In the genomic region with DNA sequence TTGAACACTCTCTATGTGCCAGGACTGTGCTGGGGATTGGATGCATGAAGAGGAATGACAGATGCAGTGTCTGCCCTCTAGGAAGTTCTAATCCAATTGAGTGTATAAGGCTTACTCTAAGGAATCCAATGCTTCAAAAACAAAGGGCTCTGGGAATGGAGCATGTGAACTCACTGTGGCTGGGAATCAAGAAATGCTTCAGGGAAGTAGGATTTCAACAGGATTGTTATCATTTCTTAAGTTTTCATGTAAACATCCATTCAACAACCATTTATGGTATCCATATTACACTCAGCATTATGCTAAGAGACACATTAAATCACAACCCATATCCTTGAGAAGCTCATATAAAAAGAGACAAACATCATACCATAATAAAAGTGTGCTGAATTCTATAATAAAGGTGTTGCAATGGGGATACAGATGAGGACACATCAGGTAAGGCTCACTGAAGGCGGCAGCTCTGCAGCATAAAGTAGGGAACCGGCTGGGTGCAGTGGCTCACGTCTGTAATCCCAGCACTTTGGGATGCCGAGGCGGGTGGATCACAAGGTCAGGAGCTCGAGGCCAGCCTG, we compare ENCODE assay signal across 23 cellular contexts.
"Had no signal": no experiment of that assay in that cellular context is flagged by ENCODE, and none has a peak within 500 bp of the region (broad histone marks: within the 10 kb centered on the region; RNA-seq: fewer than 3 reads in every experiment).

No MANE protein-coding gene starts in this region.

- H3K4me1 ChIP-seq: foreskin keratinocyte, uterus had no signal

- H3K27me3 Mint-ChIP-seq: activated CD4-positive, alpha-beta T cell treated with anti-CD3 and anti-CD28 coated beads, Interleukin-2, amount 10 ng/mL, durations not matched to agents 24 days and 14 days; activated CD8-positive, alpha-beta T cell treated with anti-CD3 and anti-CD28 coated beads for 36 hours; activated naive CD4-positive, alpha-beta T cell treated with anti-CD3 and anti-CD28 coated beads, Interleukin-2, amount 50 U/mL, for 24 hours; activated T-cell treated with anti-CD3 and anti-CD28 coated beads, Interleukin-2, amount 50 U/mL, for 24 hours; dendritic cell treated with granulocyte-macrophage colony-stimulating factor and Interleukin-4, amounts not matched to agents 40 ng/mL and 50 ng/mL, for 4 days; progenitor cell of endocrine pancreas had no signal

- H3K9me3 ChIP-seq: adrenal gland, esophagus muscularis mucosa, tibial nerve, uterus had no signal

- H3K27me3 ChIP-seq: adrenal gland, esophagus muscularis mucosa, foreskin keratinocyte, tibial nerve, uterus had no signal

- DNase-seq: activated CD4-positive, alpha-beta T cell treated with anti-CD3 and anti-CD28 coated beads, Interleukin-2, amount 10 ng/mL, durations not matched to agents 24 days and 14 days; activated CD8-positive, alpha-beta T cell treated with anti-CD3 and anti-CD28 coated beads for 36 hours; activated effector memory CD4-positive, alpha-beta T cell treated with Interleukin-2 at 50 U/mL for 16 hours; activated T-cell treated with anti-CD3 and anti-CD28 coated beads, Interleukin-2, amount 50 U/mL, for 24 hours; adrenal gland; effector memory CD4-positive, alpha-beta T cell; foreskin keratinocyte; hippocampal formation; islet precursor cell; nephron progenitor cell; nucleus accumbens; stimulated activated CD4-positive, alpha-beta T cell treated with anti-CD3 and anti-CD28 coated beads, Interleukin-2, amount 100 ng/mL, for 24 hours; stimulated activated naive CD4-positive, alpha-beta T cell treated with Interleukin-2 at 50 U/mL for 16 hours; substantia nigra; uterus had no signal

- H3K4me3 Mint-ChIP-seq: activated CD4-positive, alpha-beta T cell treated with anti-CD3 and anti-CD28 coated beads, Interleukin-2, amount 10 ng/mL, durations not matched to agents 24 days and 14 days; activated CD8-positive, alpha-beta T cell treated with anti-CD3 and anti-CD28 coated beads for 36 hours; activated naive CD4-positive, alpha-beta T cell treated with anti-CD3 and anti-CD28 coated beads, Interleukin-2, amount 50 U/mL, for 24 hours; activated T-cell treated with anti-CD3 and anti-CD28 coated beads, Interleukin-2, amount 50 U/mL, for 24 hours; dendritic cell treated with granulocyte-macrophage colony-stimulating factor and Interleukin-4, amounts not matched to agents 40 ng/mL and 50 ng/mL, for 4 days; mesothelial cell of epicardium; nephron progenitor cell; T-helper 1 cell treated with Interleukin-12 subunit alpha and Interleukin-12 subunit beta and Interleukin-4 antibody, amounts not matched to agents 30 μg/mL and 1 μg/mL, for 36 hours had no signal

- H3K4me3 ChIP-seq: adrenal gland, esophagus muscularis mucosa, lung, tibial nerve, uterus had no signal

- ATAC-seq: activated CD8-positive, alpha-beta T cell treated with anti-CD3 and anti-CD28 coated beads for 36 hours; foreskin keratinocyte had no signal

- H3K9me3 Mint-ChIP-seq: activated CD4-positive, alpha-beta T cell treated with anti-CD3 and anti-CD28 coated beads, Interleukin-2, amount 10 ng/mL, durations not matched to agents 24 days and 14 days; activated CD8-positive, alpha-beta T cell treated with anti-CD3 and anti-CD28 coated beads for 36 hours; activated naive CD4-positive, alpha-beta T cell treated with anti-CD3 and anti-CD28 coated beads, Interleukin-2, amount 50 U/mL, for 24 hours; activated T-cell treated with anti-CD3 and anti-CD28 coated beads, Interleukin-2, amount 50 U/mL, for 24 hours; mesothelial cell of epicardium; T-helper 1 cell treated with Interleukin-12 subunit alpha and Interleukin-12 subunit beta and Interleukin-4 antibody, amounts not matched to agents 30 μg/mL and 1 μg/mL, for 36 hours had no signal

- H3K27ac ChIP-seq: adrenal gland, foreskin keratinocyte, uterus had no signal

- H3K36me3 ChIP-seq: adrenal gland, esophagus muscularis mucosa, uterus had no signal
